ENCODE assay signal across 8 cellular contexts in the genomic region with DNA sequence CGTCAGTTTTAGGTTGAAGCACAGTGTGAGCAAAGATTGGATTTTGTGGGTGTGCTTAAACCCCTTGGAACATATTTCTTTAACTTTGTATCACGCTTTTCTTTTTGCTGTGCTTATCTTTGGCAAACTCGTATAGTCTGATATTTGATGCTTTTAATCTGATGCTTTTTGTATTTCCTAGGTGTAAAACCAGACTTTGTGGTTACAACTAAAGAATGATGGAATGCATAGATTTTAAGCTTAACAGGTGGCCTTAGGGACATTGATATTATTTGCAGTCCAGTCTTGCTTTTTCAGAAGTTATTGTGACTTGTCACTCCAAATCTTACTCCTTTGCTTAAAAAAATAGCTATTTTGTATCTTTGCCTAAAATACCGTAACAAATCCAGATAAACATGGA. TPM values are rescaled to one million over a fixed set of nuclear protein-coding genes. Genes with fewer than 3 reads are reported as not detected.
A peak's percentile ranks its signal among the peaks of the same experiment; 100 is the strongest.
DNase-seq lines count a peak whose midpoint lies in the region; ATAC-seq and TF ChIP-seq lines count a peak whose summit lies in the region.

No MANE protein-coding gene starts in this region.

- ATAC-seq in RWPE2 (ENCODE audit: low read depth) (no peak), HG03520 (IDR thresholded peaks at IDR 0.05; ENCODE audit: unreplicated experiment) (no peak), HG03521 (IDR thresholded peaks at IDR 0.05; ENCODE audit: unreplicated experiment) (no peak)

- H3K27ac ChIP-seq in RWPE2 (ENCODE audit: poor library complexity, severe bottlenecking): peak overlapping the region; percentile 60
- peak overlapping the region in 3 of 4 donors; percentile 89 to 91 (median 89) for H3K27ac ChIP-seq in esophagus muscularis mucosa (replicated peaks in 1 of 4)

- TF ChIP-seq EP300 in esophagus muscularis mucosa (IDR thresholded peaks at IDR 0.05): no peak

- intact Hi-C loops in esophagus muscularis mucosa (cut with DNase I): loop anchor here (10.0 kb wide), 1 partner anchor 141 kb away; no protein-coding TSS in a partner anchor

- H3K27me3 ChIP-seq in H7 (ENCODE audit: control insufficient read depth, insufficient read depth, low read length) (no peaks in the 10 kb centered on the region), RWPE2 (ENCODE audit: insufficient read depth, poor library complexity, severe bottlenecking) (no peaks in the 10 kb centered on the region), esophagus muscularis mucosa (no peaks in the 10 kb centered on the region)

- peaks cover 10% of the 10 kb centered on the region for H3K4me1 ChIP-seq in RWPE2 (ENCODE audit: insufficient read depth, poor library complexity, severe bottlenecking)
- H3K4me1 ChIP-seq in esophagus muscularis mucosa: peaks cover 16 to 36% (median 22%) of the 10 kb centered on the region in 4 donors

- H3K4me3 ChIP-seq in H7 (ENCODE audit: insufficient read depth, low read depth, low read length): peak overlapping the region; percentile 77; the same call in 1 of the 2 replicates
- no peak overlapping the region for H3K4me3 ChIP-seq in RWPE2 (ENCODE audit: severe bottlenecking)
- peak overlapping the region in 3 of 4 donors; percentile 78 to 97 (median 93) for H3K4me3 ChIP-seq in esophagus muscularis mucosa
- peak overlapping the region; percentile 61 for H3K4me3 ChIP-seq in retinal pigment epithelial cell (ENCODE audit: low read length)

- H3K9me3 ChIP-seq in RWPE2 (ENCODE audit: severe bottlenecking): no peaks in the 10 kb centered on the region
- H3K9me3 ChIP-seq in esophagus muscularis mucosa: no peaks in the 10 kb centered on the region

- WGBS in esophagus muscularis mucosa: 54% methylated on average over 4 of the region's 4 CpGs

- TF ChIP-seq CTCF in RWPE2 (IDR thresholded peaks at IDR 0.05; ENCODE audit: poor library complexity, severe bottlenecking): no peak
- TF ChIP-seq CTCF in esophagus muscularis mucosa (IDR thresholded peaks at IDR 0.05): no peak
- no peak for TF ChIP-seq CTCF in retinal pigment epithelial cell (conservative IDR thresholded peaks at IDR 0.05; ENCODE audit: low read depth, low read length)

- TF ChIP-seq POLR2A in esophagus muscularis mucosa (IDR thresholded peaks at IDR 0.05; ENCODE audit: low read depth): no peak

- no peaks in the 10 kb centered on the region for H3K36me3 ChIP-seq in H7 (replicated peaks; ENCODE audit: control insufficient read depth, insufficient read depth, low read length)
- H3K36me3 ChIP-seq in RWPE2 (ENCODE audit: low read depth): no peaks in the 10 kb centered on the region
- no peaks in the 10 kb centered on the region for H3K36me3 ChIP-seq in esophagus muscularis mucosa

- no peak for DNase-seq in H7
- no peak for DNase-seq in RWPE2 (ENCODE audit: low spot score)
- DNase-seq in esophagus muscularis mucosa (ENCODE audit: extremely low spot score): no peak
- DNase-seq in retinal pigment epithelial cell (ENCODE audit: low read depth): no peak
- DNase-seq in SHP77 treated with DMSO at 0.1 percent for 48 hours (lab: John Stamatoyannopoulos, UW): no peak
- DNase-seq in NCI-H774 (lab: John Stamatoyannopoulos, UW): no peak

RNA-seq across cellular contexts. Expression of gene BTRC, which starts 1.3 kb away (rescaled TPM):
- total RNA-seq in H7 (2014; rRNA removed; shearing (Covaris generic)): 13.0 and 13.2 TPM in 2 replicates
- total RNA-seq in esophagus muscularis mucosa: 10 to 100 TPM; 10.1 to 20.0 (median 10.4) TPM
